Comparison of ENCODE assay signal across 8 cellular contexts in genomic region chr10:18658301-18658991, GRCh38. TPM values are rescaled to one million over a fixed set of nuclear protein-coding genes. Genes with fewer than 3 reads are reported as not detected.
DNase-seq lines count a peak whose midpoint lies in the region; ATAC-seq and TF ChIP-seq lines count a peak whose summit lies in the region.

No MANE protein-coding gene starts in this region.

- POLR2A ChIA-PET in HEK293 (lab: Yijun Ruan, JAX), result interaction anchor here (0.5 to 2.4 kb wide), 18 partner anchors 9 to 1904 kb away, joined by 3 to 14 read pairs (median 4); no protein-coding TSS in a partner anchor

- TF ChIP-seq CTCF in GM12875 (IDR thresholded peaks at IDR 0.05; ENCODE audit: borderline replicate concordance, insufficient read depth, low read depth, low read length) (no peak), HEK293 (tag by site-specific recombination; IDR thresholded peaks at IDR 0.05) (no peak), vagina (IDR thresholded peaks at IDR 0.05) (no peak)

- H3K9me3 ChIP-seq in HEK293 (ENCODE audit: control insufficient read depth, insufficient read depth, low read depth, low read length) (no peaks in the 10 kb centered on the region), SJCRH30 (replicated peaks) (no peaks in the 10 kb centered on the region), mononuclear cell (ENCODE audit: low read depth, low read length) (no peaks in the 10 kb centered on the region), vagina (no peaks in the 10 kb centered on the region)

- ATAC-seq in HG03097 (IDR thresholded peaks at IDR 0.05; ENCODE audit: low FRiP score, unreplicated experiment) (no peak), GM18505 (IDR thresholded peaks at IDR 0.05; ENCODE audit: unreplicated experiment) (no peak)

- peak overlapping the region; percentile 83 for H3K4me3 ChIP-seq in GM12875 (ENCODE audit: low read depth, low read length)
- H3K4me3 ChIP-seq in HEK293 (ENCODE audit: low read depth, low read length), result peak overlapping the region; percentile 83
- H3K4me3 ChIP-seq in SJCRH30, result peak overlapping the region; percentile 98
- H3K4me3 ChIP-seq in mononuclear cell (ENCODE audit: low read length), result peak overlapping the region; percentile 81
- peak overlapping the region; percentile 87 to 91 for H3K4me3 ChIP-seq in vagina

- peaks cover 0 to 6% of the 10 kb centered on the region in 2 experiments; a peak in 1 of 3 replicates for H3K36me3 ChIP-seq in HEK293 (ENCODE audit: control insufficient read depth in 2 of 2, insufficient read depth in 1 of 2, low read length in 2 of 2)
- H3K36me3 ChIP-seq in SJCRH30, result no peaks in the 10 kb centered on the region
- no peaks in the 10 kb centered on the region for H3K36me3 ChIP-seq in vagina

- H3K4me1 ChIP-seq in HEK293 (ENCODE audit: control insufficient read depth, insufficient read depth, low read length), result peaks cover 6% of the 10 kb centered on the region; the same call in 1 of the 2 replicates
- no peaks in the 10 kb centered on the region for H3K4me1 ChIP-seq in SJCRH30
- H3K4me1 ChIP-seq in mononuclear cell (ENCODE audit: insufficient read depth, low read length), result peaks cover 29% of the 10 kb centered on the region
- H3K4me1 ChIP-seq in vagina, result peaks cover 32% of the 10 kb centered on the region

- CTCF ChIA-PET in HEK293 (lab: Yijun Ruan, JAX), result no interaction called here

- H3K27ac ChIP-seq in HEK293 (ENCODE audit: extremely low read depth, low read depth, low read length), result peak overlapping the region; percentile 70
- peak overlapping the region; percentile 95 for H3K27ac ChIP-seq in SJCRH30
- H3K27ac ChIP-seq in vagina, result peak overlapping the region; percentile 99

- TF ChIP-seq POLR2A in vagina (IDR thresholded peaks at IDR 0.05) (no peak), GM18505 (IDR thresholded peaks at IDR 0.05; ENCODE audit: borderline replicate concordance, extremely low read depth, insufficient read depth, insufficient read length) (no peak)

- H3K27me3 ChIP-seq in SJCRH30, result no peaks in the 10 kb centered on the region
- H3K27me3 ChIP-seq in mononuclear cell (ENCODE audit: insufficient read depth, low read length), result no peaks in the 10 kb centered on the region
- H3K27me3 ChIP-seq in vagina, result no peaks in the 10 kb centered on the region

- intact Hi-C loops in vagina (cut with DNase I), result no loop called here

- DNase-seq in SJCRH30 (peak; percentile 4 to 7), dermis blood vessel endothelial cell (peak; percentile 26), vagina (ENCODE audit: extremely low spot score in 2 of 2) (no peak)

TF ChIP-seq in HEK293, 187 proteins besides CTCF, POLR2A, EP300 and RAD21:
- no peak for TF ChIP-seq ZNF521 (tag by site-specific recombination; IDR thresholded peaks at IDR 0.05)
- no peak for TF ChIP-seq ZNF48 (tag by site-specific recombination; IDR thresholded peaks at IDR 0.05)
- no peak for TF ChIP-seq ZNF2 (tag by site-specific recombination; IDR thresholded peaks at IDR 0.05)
- TF ChIP-seq ZNF324 (tag by site-specific recombination; IDR thresholded peaks at IDR 0.05), result no peak
- no peak for TF ChIP-seq ZNF639 (tag by site-specific recombination; IDR thresholded peaks at IDR 0.05)
- TF ChIP-seq KLF1 (tag by site-specific recombination; IDR thresholded peaks at IDR 0.05), result no peak
- TF ChIP-seq ZBTB26 (tag by site-specific recombination; optimal IDR thresholded peaks at IDR 0.05), result no peak
- TF ChIP-seq ZFP37 (tag by site-specific recombination; IDR thresholded peaks at IDR 0.05), result no peak
- TF ChIP-seq ZNF610 (tag by site-specific recombination; IDR thresholded peaks at IDR 0.05; ENCODE audit: borderline replicate concordance), result no peak
- TF ChIP-seq SCRT1 (tag by site-specific recombination; IDR thresholded peaks at IDR 0.05; ENCODE audit: borderline replicate concordance), result no peak
- TF ChIP-seq ZNF426 (tag by site-specific recombination; IDR thresholded peaks at IDR 0.05), result no peak
- no peak for TF ChIP-seq RBAK (tag by site-specific recombination; IDR thresholded peaks at IDR 0.05)
- no peak for TF ChIP-seq ZNF585B (tag by site-specific recombination; IDR thresholded peaks at IDR 0.05)
- no peak for TF ChIP-seq BCL11A (tag by site-specific recombination; IDR thresholded peaks at IDR 0.05; ENCODE audit: low read depth)
- TF ChIP-seq, protein P1, sequence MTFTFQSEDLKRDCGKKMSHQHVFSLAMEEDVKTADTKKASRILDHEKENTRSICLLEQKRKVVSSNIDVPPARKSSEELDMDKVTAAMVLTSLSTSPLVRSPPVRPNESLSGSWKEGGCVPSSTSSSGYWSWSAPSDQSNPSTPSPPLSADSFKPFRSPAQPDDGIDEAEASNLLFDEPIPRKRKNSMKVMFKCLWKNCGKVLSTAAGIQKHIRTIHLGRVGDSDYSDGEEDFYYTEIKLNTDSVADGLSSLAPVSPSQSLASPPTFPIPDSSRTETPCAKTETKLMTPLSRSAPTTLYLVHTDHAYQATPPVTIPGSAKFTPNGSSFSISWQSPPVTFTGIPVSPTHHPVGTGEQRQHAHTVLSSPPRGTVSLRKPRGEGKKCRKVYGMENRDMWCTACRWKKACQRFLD (tag by site-specific recombination; IDR thresholded peaks at IDR 0.05), result no peak
- TF ChIP-seq HIC1 (tag by site-specific recombination; IDR thresholded peaks at IDR 0.05), result no peak
- no peak for TF ChIP-seq ZNF19 (tag by site-specific recombination; IDR thresholded peaks at IDR 0.05; ENCODE audit: low read depth)
- no peak for TF ChIP-seq KLF17 (tag by site-specific recombination; IDR thresholded peaks at IDR 0.05)

RNA-seq across cellular contexts. Expression of gene ARL5B, which starts 0.8 kb away (rescaled TPM):
- total RNA-seq in SJCRH30 (2014; rRNA removed; shearing (Covaris generic)), result 31.8 and 35.2 TPM in 2 replicates
- total RNA-seq in dermis blood vessel endothelial cell (22.8 and 23.0 TPM in 2 replicates), mononuclear cell (59.0 TPM), vagina (11.8 TPM)

RNA-seq across cellular contexts. Expression of gene NSUN6, which starts 7.1 kb away (rescaled TPM):
- 11.9 and 13.3 TPM in 2 replicates for total RNA-seq in SJCRH30 (2014; rRNA removed; shearing (Covaris generic))
- 3.6 and 7.3 TPM in 2 replicates for total RNA-seq in dermis blood vessel endothelial cell
- 17.3 TPM for total RNA-seq in mononuclear cell
- 11.5 TPM for total RNA-seq in vagina

Comparison
In these comparisons a context has a peak if more than half of its experiments do, and no peak if none do; other contexts are left out.
1. DNase-seq: peak in SJCRH30 (2 of 2) and dermis blood vessel endothelial cell (single experiment); none in vagina (0 of 2).
2. Peak in every context shown above with its lines, with median percentiles within 50 percentile points of each other: H3K4me3 ChIP-seq and H3K27ac ChIP-seq.